In the genomic region with DNA sequence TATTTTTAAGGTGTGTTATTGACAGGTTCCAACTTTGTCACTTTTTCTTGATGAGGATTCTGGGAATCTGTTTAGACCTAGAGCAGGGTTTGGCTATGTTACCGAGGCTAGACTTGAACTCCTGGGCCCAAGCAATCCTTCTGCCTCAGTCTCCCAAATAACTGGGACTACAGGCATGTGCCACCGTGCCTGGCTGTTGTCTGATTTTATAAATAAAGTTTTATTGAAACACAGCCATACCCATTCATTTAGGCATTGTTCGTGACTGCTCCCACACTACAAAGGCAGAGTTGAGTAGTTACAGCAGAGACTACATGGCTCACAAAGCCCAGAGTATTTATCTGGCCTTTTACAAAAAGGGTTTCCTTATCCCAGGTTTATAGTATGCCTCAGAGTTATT, we compare ENCODE assay signal across 30 cellular contexts.
"Had no signal": no experiment of that assay in that cellular context is flagged by ENCODE, and none has a peak within 500 bp of the region (broad histone marks: within the 10 kb centered on the region; RNA-seq: fewer than 3 reads in every experiment).

No MANE protein-coding gene starts in this region.

- ATAC-seq: naive thymus-derived CD4-positive, alpha-beta T cell; natural killer cell treated with Interleukin-12 subunit alpha and Interleukin-12 subunit beta and Interleukin-15 and Interleukin-18, amount 100 ng/mL, for 72 hours; pancreas; right cardiac atrium; sciatic nerve; stimulated activated memory B cell treated with anti-CD40 and anti-IgM and Interleukin-4, amounts not matched to agents 10 μg/mL and 1 μg/mL and 100 μg/mL, for 72 hours; stimulated activated naive CD8-positive, alpha-beta T cell treated with anti-CD3 and anti-CD28 coated beads, Interleukin-15, amount 100 ng/mL, for 72 hours; stimulated activated naive CD8-positive, alpha-beta T cell treated with anti-CD3 and anti-CD28 coated beads, Interleukin-15, Interleukin-2, amounts not matched to agents 100 U/mL and 50 U/mL, for 24 hours; upper lobe of right lung had no signal

- H3K4me3 Mint-ChIP-seq: naive thymus-derived CD4-positive, alpha-beta T cell; natural killer cell treated with Interleukin-12 subunit alpha and Interleukin-12 subunit beta and Interleukin-15 and Interleukin-18, amount 100 ng/mL, for 72 hours; nephron progenitor cell; neural crest cell; stimulated activated memory B cell treated with anti-CD40 and anti-IgM and Interleukin-4, amounts not matched to agents 10 μg/mL and 1 μg/mL and 100 μg/mL, for 72 hours; stimulated activated naive CD8-positive, alpha-beta T cell treated with anti-CD3 and anti-CD28 coated beads, Interleukin-15, amount 100 ng/mL, for 72 hours; type B pancreatic cell had no signal

- H3K36me3 Mint-ChIP-seq: naive thymus-derived CD4-positive, alpha-beta T cell; natural killer cell treated with Interleukin-12 subunit alpha and Interleukin-12 subunit beta and Interleukin-15 and Interleukin-18, amount 100 ng/mL, for 72 hours; stimulated activated memory B cell treated with anti-CD40 and anti-IgM and Interleukin-4, amounts not matched to agents 10 μg/mL and 1 μg/mL and 100 μg/mL, for 72 hours had no signal

- H3K4me3 ChIP-seq: pancreas, prostate gland, skin epidermis, smooth muscle cell, spleen, suprapubic skin, testis, tibial artery, transverse colon, upper lobe of right lung, uterus had no signal

- H3K4me2 ChIP-seq: smooth muscle cell had no signal

- H3K27ac Mint-ChIP-seq: naive thymus-derived CD4-positive, alpha-beta T cell; natural killer cell treated with Interleukin-12 subunit alpha and Interleukin-12 subunit beta and Interleukin-15 and Interleukin-18, amount 100 ng/mL, for 72 hours; nephron progenitor cell; stimulated activated memory B cell treated with anti-CD40 and anti-IgM and Interleukin-4, amounts not matched to agents 10 μg/mL and 1 μg/mL and 100 μg/mL, for 72 hours; stimulated activated naive CD8-positive, alpha-beta T cell treated with anti-CD3 and anti-CD28 coated beads, Interleukin-15, amount 100 ng/mL, for 72 hours; type B pancreatic cell had no signal

- FAIRE-seq: pancreas had no signal

- H3K4me1 ChIP-seq: prostate gland, testis had no signal

- H3K9me3 Mint-ChIP-seq: natural killer cell treated with Interleukin-12 subunit alpha and Interleukin-12 subunit beta and Interleukin-15 and Interleukin-18, amount 100 ng/mL, for 72 hours; stimulated activated memory B cell treated with anti-CD40 and anti-IgM and Interleukin-4, amounts not matched to agents 10 μg/mL and 1 μg/mL and 100 μg/mL, for 72 hours; stimulated activated naive CD8-positive, alpha-beta T cell treated with anti-CD3 and anti-CD28 coated beads, Interleukin-15, amount 100 ng/mL, for 72 hours had no signal

- H3K9me3 ChIP-seq: neutrophil, pancreas, prostate gland, spleen, suprapubic skin, testis, tibial artery, transverse colon, upper lobe of right lung, uterus had no signal

- H3K27me3 Mint-ChIP-seq: stimulated activated memory B cell treated with anti-CD40 and anti-IgM and Interleukin-4, amounts not matched to agents 10 μg/mL and 1 μg/mL and 100 μg/mL, for 72 hours; stimulated activated naive CD8-positive, alpha-beta T cell treated with anti-CD3 and anti-CD28 coated beads, Interleukin-15, amount 100 ng/mL, for 72 hours; type B pancreatic cell had no signal

- H3K36me3 ChIP-seq: neutrophil, prostate gland, transverse colon, uterus had no signal

- H3K27ac ChIP-seq: neutrophil, pancreas, prostate gland, skin epidermis, spleen, suprapubic skin, testis, transverse colon, upper lobe of right lung, uterus had no signal

- H3K4me1 Mint-ChIP-seq: naive thymus-derived CD4-positive, alpha-beta T cell; stimulated activated memory B cell treated with anti-CD40 and anti-IgM and Interleukin-4, amounts not matched to agents 10 μg/mL and 1 μg/mL and 100 μg/mL, for 72 hours; stimulated activated naive CD8-positive, alpha-beta T cell treated with anti-CD3 and anti-CD28 coated beads, Interleukin-15, amount 100 ng/mL, for 72 hours had no signal

- DNase-seq: naive thymus-derived CD4-positive, alpha-beta T cell; nephron progenitor cell; nucleus accumbens; pancreas; right cardiac atrium; spleen; stimulated activated CD4-positive, alpha-beta T cell treated with anti-CD3 and anti-CD28 coated beads, Interleukin-12 subunit alpha, Interleukin-12 subunit beta, amount 100 ng/mL, for 4 hours; stimulated activated CD4-positive, alpha-beta T cell treated with anti-CD3 and anti-CD28 coated beads, Interleukin-1b, Interleukin-23, amount 100 ng/mL, for 48 hours; stimulated activated CD4-positive, alpha-beta T cell treated with anti-CD3 and anti-CD28 coated beads, Interleukin-4, amount 100 ng/mL, for 1 hour; stimulated activated CD4-positive, alpha-beta T cell treated with anti-CD3 and anti-CD28 coated beads, Interleukin-4, amount 100 ng/mL, for 4 hours; stimulated activated CD8-positive, alpha-beta memory T cell treated with anti-CD3 and anti-CD28 coated beads, Interleukin-4, amount 100 ng/mL, for 48 hours; stimulated activated naive CD4-positive, alpha-beta T cell; stimulated activated naive CD8-positive, alpha-beta T cell treated with anti-CD3 and anti-CD28 coated beads, Interleukin-15, amount 100 ng/mL, for 72 hours; stimulated activated naive CD8-positive, alpha-beta T cell treated with anti-CD3 and anti-CD28 coated beads, Interleukin-15, Interleukin-2, amounts not matched to agents 100 U/mL and 50 U/mL, for 24 hours; substantia nigra; testis; tibial artery; transverse colon; upper lobe of right lung; uterus had no signal

- H3K27me3 ChIP-seq: neutrophil, pancreas, spleen, suprapubic skin, testis, tibial artery, transverse colon, upper lobe of right lung, uterus had no signal
